Comparison of ENCODE assay signal across 1 cellular context in the genomic region with DNA sequence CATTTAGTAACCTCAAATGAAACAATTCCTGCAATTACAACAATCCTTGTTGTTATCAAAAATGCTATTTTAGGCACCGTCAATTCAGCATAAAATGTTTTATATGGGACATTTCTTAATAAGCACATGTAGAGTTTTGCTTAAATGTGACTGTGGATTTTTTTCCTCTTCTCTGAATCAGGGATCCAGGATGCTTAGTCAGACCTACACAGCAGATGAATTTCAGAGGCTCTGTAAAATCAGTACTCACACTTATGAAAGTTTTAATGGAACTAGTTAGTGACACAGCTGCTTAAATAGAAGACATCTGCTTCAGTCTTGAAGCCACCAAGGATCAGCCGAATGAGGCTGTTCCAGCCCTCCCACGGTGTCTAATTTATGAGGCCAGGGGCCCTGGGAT.
TF ChIP-seq lines count a peak whose summit lies in the region.

No MANE protein-coding gene starts in this region.

TF ChIP-seq in GM23338, 12 proteins besides CTCF, POLR2A, EP300 and RAD21 (continued from another document):
- TF ChIP-seq, protein P1, sequence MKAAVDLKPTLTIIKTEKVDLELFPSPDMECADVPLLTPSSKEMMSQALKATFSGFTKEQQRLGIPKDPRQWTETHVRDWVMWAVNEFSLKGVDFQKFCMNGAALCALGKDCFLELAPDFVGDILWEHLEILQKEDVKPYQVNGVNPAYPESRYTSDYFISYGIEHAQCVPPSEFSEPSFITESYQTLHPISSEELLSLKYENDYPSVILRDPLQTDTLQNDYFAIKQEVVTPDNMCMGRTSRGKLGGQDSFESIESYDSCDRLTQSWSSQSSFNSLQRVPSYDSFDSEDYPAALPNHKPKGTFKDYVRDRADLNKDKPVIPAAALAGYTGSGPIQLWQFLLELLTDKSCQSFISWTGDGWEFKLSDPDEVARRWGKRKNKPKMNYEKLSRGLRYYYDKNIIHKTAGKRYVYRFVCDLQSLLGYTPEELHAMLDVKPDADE (IDR thresholded peaks at IDR 0.05), result no peak
- TF ChIP-seq CREB1 (CRISPR knock-in tag; IDR thresholded peaks at IDR 0.05; ENCODE audit: low read depth), result no peak
